ENCODE assay signal across 1 cellular context in the genomic region with DNA sequence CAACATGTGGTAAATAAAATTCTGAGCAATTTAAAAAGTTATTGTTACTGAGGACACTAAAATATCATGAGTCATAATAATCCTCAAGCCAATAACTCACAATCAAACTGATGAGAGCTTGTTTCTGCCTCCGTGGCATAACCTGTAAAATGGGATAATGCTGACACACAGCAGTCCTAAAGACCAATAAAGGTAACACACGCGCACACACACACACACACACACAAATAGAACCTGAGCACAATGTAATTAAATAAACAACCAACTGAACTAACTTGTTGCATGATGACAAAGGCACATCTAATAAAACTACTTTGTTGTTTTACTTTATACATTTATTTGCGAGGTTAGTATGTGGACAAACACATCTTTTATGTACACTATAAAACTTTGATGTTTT.
TF ChIP-seq lines count a peak whose summit lies in the region.

No MANE protein-coding gene starts in this region.

TF ChIP-seq in IMR-90, 13 proteins besides CTCF, POLR2A, EP300 and RAD21 (continued from another document):
- TF ChIP-seq, protein P1, sequence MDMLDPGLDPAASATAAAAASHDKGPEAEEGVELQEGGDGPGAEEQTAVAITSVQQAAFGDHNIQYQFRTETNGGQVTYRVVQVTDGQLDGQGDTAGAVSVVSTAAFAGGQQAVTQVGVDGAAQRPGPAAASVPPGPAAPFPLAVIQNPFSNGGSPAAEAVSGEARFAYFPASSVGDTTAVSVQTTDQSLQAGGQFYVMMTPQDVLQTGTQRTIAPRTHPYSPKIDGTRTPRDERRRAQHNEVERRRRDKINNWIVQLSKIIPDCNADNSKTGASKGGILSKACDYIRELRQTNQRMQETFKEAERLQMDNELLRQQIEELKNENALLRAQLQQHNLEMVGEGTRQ (IDR thresholded peaks at IDR 0.05; ENCODE audit: low read depth, low read length): no peak
- TF ChIP-seq CEBPB (IDR thresholded peaks at IDR 0.05; ENCODE audit: low read depth, low read length) (no peak), SMC3 (IDR thresholded peaks at IDR 0.05; ENCODE audit: low read depth, low read length) (no peak)
- TF ChIP-seq, protein P2, sequence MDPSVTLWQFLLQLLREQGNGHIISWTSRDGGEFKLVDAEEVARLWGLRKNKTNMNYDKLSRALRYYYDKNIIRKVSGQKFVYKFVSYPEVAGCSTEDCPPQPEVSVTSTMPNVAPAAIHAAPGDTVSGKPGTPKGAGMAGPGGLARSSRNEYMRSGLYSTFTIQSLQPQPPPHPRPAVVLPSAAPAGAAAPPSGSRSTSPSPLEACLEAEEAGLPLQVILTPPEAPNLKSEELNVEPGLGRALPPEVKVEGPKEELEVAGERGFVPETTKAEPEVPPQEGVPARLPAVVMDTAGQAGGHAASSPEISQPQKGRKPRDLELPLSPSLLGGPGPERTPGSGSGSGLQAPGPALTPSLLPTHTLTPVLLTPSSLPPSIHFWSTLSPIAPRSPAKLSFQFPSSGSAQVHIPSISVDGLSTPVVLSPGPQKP (IDR thresholded peaks at IDR 0.05; ENCODE audit: borderline replicate concordance, low read depth, low read length): no peak
